Comparison of ENCODE assay signal across 10 cellular contexts in genomic region chr1:3602375-3602774, GRCh38. TPM values are rescaled to one million over a fixed set of nuclear protein-coding genes. Genes with fewer than 3 reads are reported as not detected.
"Had no signal": no experiment of that assay in that cellular context is flagged by ENCODE, and none has a peak within 500 bp of the region (broad histone marks: within the 10 kb centered on the region; RNA-seq: fewer than 3 reads in every experiment).

No MANE protein-coding gene starts in this region.

- H3K4me3 ChIP-seq: GM23338, HAP-1 had no signal

- H2AFZ ChIP-seq: GM23338 had no signal

- DNase-seq: H7, HFFc6, Karpas-422, KBM-7 had no signal

- H3K9ac ChIP-seq: KMS-11 had no signal

- H3K4me1 ChIP-seq: HAP-1 had no signal

- FAIRE-seq: HepG2 had no signal

- H3K36me3 ChIP-seq: HAP-1 had no signal

- ATAC-seq: GM23338, HCT116, HepG2 had no signal

- H3K9me3 ChIP-seq: HAP-1 had no signal

- H3K27ac ChIP-seq: KMS-11 had no signal

- H3K4me2 ChIP-seq: GM23338, KMS-11 had no signal

RNA-seq across cellular contexts. Expression of gene TP73, which starts 49.9 kb away (rescaled TPM):
- total RNA-seq: HFFc6, HT1080 had no signal
